ENCODE assay signal across 8 cellular contexts in genomic region chr2:171160630-171161424, GRCh38. TPM values are rescaled to one million over a fixed set of nuclear protein-coding genes. Genes with fewer than 3 reads are reported as not detected.
DNase-seq lines count a peak whose midpoint lies in the region; ATAC-seq and TF ChIP-seq lines count a peak whose summit lies in the region.

TSS of gene TLK1 (minus strand) at chr2:171160893. CDS start at chr2:171160428, 465 bp downstream.

- peak within 1 kb of the TSS; percentile 98 for H3K4me3 Mint-ChIP-seq in natural killer cell

- peaks cover 0 to 6% of the 10 kb centered on the region in 2 donors for H3K27me3 Mint-ChIP-seq in natural killer cell (ENCODE audit: low read depth in 2 of 2)

- H3K4me1 Mint-ChIP-seq in natural killer cell = peaks cover 36 to 42% of the 10 kb centered on the region in 2 donors

- ATAC-seq in GM21529 (IDR thresholded peaks at IDR 0.05; ENCODE audit: unreplicated experiment) (peak; percentile 55), natural killer cell (peak; percentile 62 to 81 (median 75))

- no peak; the same call in 1 of the 2 replicates for TF ChIP-seq RAD21 in Ishikawa (IDR thresholded peaks at IDR 0.05; ENCODE audit: low read depth)

- H3K27ac Mint-ChIP-seq in natural killer cell = peak within 1 kb of the TSS; percentile 87 to 96

- no peak for TF ChIP-seq EP300 in Ishikawa (IDR thresholded peaks at IDR 0.05; ENCODE audit: borderline replicate concordance)

- DNase-seq in DMS153 treated with DMSO at 0.1 percent for 48 hours (lab: John Stamatoyannopoulos, UW; ENCODE audit: unreplicated experiment) (peak; percentile 82), RPMI8226 (peak; percentile 86), fibroblast of mammary gland (ENCODE audit: low read depth) (peak; percentile 55), natural killer cell (peak; percentile 61)
- peak; percentile 54 to 71 for DNase-seq in activated T-helper 1 cell treated with anti-CD3 and anti-CD28 coated beads, Interleukin-2, amount 50 U/mL, for 16 hours (ENCODE audit: low read depth in 1 of 2, low spot score in 1 of 2)
- peak; percentile 69 for DNase-seq in stimulated activated naive CD4-positive, alpha-beta T cell treated with Interleukin-2 at 50 U/mL for 16 hours (lab: John Stamatoyannopoulos, UW)

- intact Hi-C loops in natural killer cell (cut with micrococcal nuclease) = no loop called here

- H3K9me3 Mint-ChIP-seq in natural killer cell = no peaks in the 10 kb centered on the region

- TF ChIP-seq CTCF in fibroblast of mammary gland (conservative IDR thresholded peaks at IDR 0.05; ENCODE audit: control insufficient read depth, insufficient read depth, low read depth, low read length) (no peak), natural killer cell (IDR thresholded peaks at IDR 0.05) (no peak)

- H3K4me3 ChIP-seq in fibroblast of mammary gland (ENCODE audit: control insufficient read depth, low read depth, low read length) = peak within 1 kb of the TSS; percentile 77

- H3K36me3 Mint-ChIP-seq in natural killer cell = no peaks in the 10 kb centered on the region

TF ChIP-seq in Ishikawa, 13 proteins besides CTCF, POLR2A, EP300 and RAD21:
- TF ChIP-seq TCF12 (IDR thresholded peaks at IDR 0.05; ENCODE audit: low read depth) (no peak), YY1 (IDR thresholded peaks at IDR 0.05; ENCODE audit: low read depth) (no peak), MAX (IDR thresholded peaks at IDR 0.05) (peak; percentile 29; the same call in 1 of the 2 replicates), FOXM1 (IDR thresholded peaks at IDR 0.05; ENCODE audit: borderline replicate concordance, low read depth) (no peak), NFIC (IDR thresholded peaks at IDR 0.05) (no peak), ZBTB7A (IDR thresholded peaks at IDR 0.05; ENCODE audit: low read depth) (no peak; the same call in 1 of the 2 replicates), USF1 (IDR thresholded peaks at IDR 0.05) (peak; percentile 65), TAF1 (IDR thresholded peaks at IDR 0.05; ENCODE audit: low read depth) (peak; percentile 1; the same call in 1 of the 2 replicates), CREB1 (IDR thresholded peaks at IDR 0.05; ENCODE audit: low read depth) (no peak), TEAD4 (IDR thresholded peaks at IDR 0.05) (no peak), REST (IDR thresholded peaks at IDR 0.05; ENCODE audit: low read depth) (no peak), EGR1 (IDR thresholded peaks at IDR 0.05) (no peak), CEBPB (IDR thresholded peaks at IDR 0.05) (no peak)

RNA-seq across cellular contexts. Expression of gene TLK1, which starts in this region (rescaled TPM):
- 100 to 1,000 TPM in 1 of 3 donors, 10 to 100 TPM in 2; 90.9 to 101 (median 91.2) TPM for total RNA-seq in natural killer cell

Comparison
In these comparisons a context has a peak if more than half of its experiments do, and no peak if none do; other contexts are left out.
1. Peak in every context shown above with its lines: DNase-seq, ATAC-seq and H3K4me3 ChIP-seq.